ENCODE assay signal across 10 cellular contexts in genomic region chr1:172894345-172895049, GRCh38.
DNase-seq lines count a peak whose midpoint lies in the region; ATAC-seq, FAIRE-seq and TF ChIP-seq lines count a peak whose summit lies in the region.
"Had no signal": no experiment of that assay in that cellular context is flagged by ENCODE, and none has a peak within 500 bp of the region (broad histone marks: within the 10 kb centered on the region; RNA-seq: fewer than 3 reads in every experiment).

No MANE protein-coding gene starts in this region.

- peak overlapping the region; percentile 40 to 85 (median 72) for H3K4me3 Mint-ChIP-seq in CD4-positive, CD25-positive, alpha-beta regulatory T cell

- no peaks in the 10 kb centered on the region for H3K79me2 ChIP-seq in MM.1S (ENCODE audit: low read length)
- no peaks in the 10 kb centered on the region for H3K79me2 ChIP-seq in endothelial cell of umbilical vein (ENCODE audit: control insufficient read depth, insufficient read depth, low read length)

- dilution Hi-C loops in endothelial cell of umbilical vein (cut with MboI; ENCODE audit: extremely low pct_ligation_motif_present, low sequenced_read_pairs), result no loop called here

- H3K27ac ChIP-seq in CD4-positive, CD25-positive, alpha-beta regulatory T cell (ENCODE audit: insufficient read depth, low read length, poor library complexity, severe bottlenecking), result peak overlapping the region; percentile 30
- H3K27ac ChIP-seq in MM.1S (ENCODE audit: low read length) (no peak overlapping the region; the same call in 1 of the 2 replicates), endothelial cell of umbilical vein (ENCODE audit: insufficient read depth, low read depth, low read length) (peak overlapping the region; percentile 65)
- H3K27ac ChIP-seq: thoracic aorta had no signal

- H3K27me3 ChIP-seq in CD4-positive, CD25-positive, alpha-beta regulatory T cell (ENCODE audit: control insufficient read depth, insufficient read depth, low read length), result peaks cover 6% of the 10 kb centered on the region
- peaks cover 70% of the 10 kb centered on the region for H3K27me3 ChIP-seq in MM.1S (replicated peaks; ENCODE audit: insufficient read depth, low read length)
- no peaks in the 10 kb centered on the region for H3K27me3 ChIP-seq in endothelial cell of umbilical vein (ENCODE audit: control insufficient read depth in 2 of 2, insufficient read depth in 2 of 2, low read length in 2 of 2)
- H3K27me3 ChIP-seq in H7 (ENCODE audit: control insufficient read depth, insufficient read depth, low read length), result no peaks in the 10 kb centered on the region

- peak overlapping the region; percentile 55 for H3K4me2 ChIP-seq in MM.1S (ENCODE audit: low read depth, low read length)
- H3K4me2 ChIP-seq in endothelial cell of umbilical vein (ENCODE audit: insufficient read depth, low read length), result peak overlapping the region; percentile 61

- H3K4me1 ChIP-seq in CD4-positive, CD25-positive, alpha-beta regulatory T cell (ENCODE audit: control insufficient read depth, insufficient read depth, low read length, poor library complexity, severe bottlenecking), result peaks cover 19% of the 10 kb centered on the region
- H3K4me1 ChIP-seq in MM.1S (ENCODE audit: low read length), result peaks cover 19% of the 10 kb centered on the region
- H3K4me1 ChIP-seq in endothelial cell of umbilical vein (ENCODE audit: control insufficient read depth, extremely low read depth, insufficient read depth, low read length), result peaks cover 70% of the 10 kb centered on the region

- no peak for TF ChIP-seq CTCF in MM.1S (IDR thresholded peaks at IDR 0.05; ENCODE audit: low read length)
- TF ChIP-seq CTCF in endothelial cell of umbilical vein (IDR thresholded peaks at IDR 0.05; ENCODE audit: extremely low read depth in 1 of 2, insufficient read depth in 1 of 2, low read depth in 1 of 2, low read length in 2 of 2), result no peak

- FAIRE-seq in endothelial cell of umbilical vein (lab: Jason Lieb, UNC), result no peak

- peaks cover 0 to 6% (median 2%) of the 10 kb centered on the region in 7 donors for H3K9me3 Mint-ChIP-seq in CD4-positive, CD25-positive, alpha-beta regulatory T cell

- H3K9ac ChIP-seq in MM.1S (ENCODE audit: low read length), result no peak overlapping the region
- H3K9ac ChIP-seq in endothelial cell of umbilical vein (replicated peaks; ENCODE audit: extremely low read depth, insufficient read depth, low read length), result peak overlapping the region; percentile 45

- peak overlapping the region; percentile 77 to 97 (median 81) for H3K27ac Mint-ChIP-seq in CD4-positive, CD25-positive, alpha-beta regulatory T cell

- POLR2A ChIA-PET in endothelial cell of umbilical vein (lab: Charles Lee), result interaction anchor here (1.0 to 1.7 kb wide), 4 partner anchors 12 to 308 kb away, joined by 3 to 9 read pairs (median 4); partner anchors contain the start of gene TNFSF18

- intact Hi-C loops in endothelial cell of umbilical vein (cut with micrococcal nuclease), result no loop called here

- no peak for TF ChIP-seq POLR2A in endothelial cell of umbilical vein (IDR thresholded peaks at IDR 0.05; ENCODE audit: low read depth, low read length)

- H3K9me2 ChIP-seq in MM.1S (replicated peaks; ENCODE audit: insufficient read depth, low read length), result no peaks in the 10 kb centered on the region

- H3K4me3 ChIP-seq in CD4-positive, CD25-positive, alpha-beta regulatory T cell (ENCODE audit: low read depth, low read length), result peak overlapping the region; percentile 71
- H3K4me3 ChIP-seq in MM.1S (ENCODE audit: low read length) (peak overlapping the region; percentile 22), endothelial cell of umbilical vein (replicated peaks in 1 of 3; ENCODE audit: insufficient read depth in 1 of 3, low read depth in 1 of 3, low read length in 3 of 3) (no peak overlapping the region), H7 (ENCODE audit: insufficient read depth, low read depth, low read length) (no peak overlapping the region)
- H3K4me3 ChIP-seq: thoracic aorta had no signal

- H3K27me3 Mint-ChIP-seq in CD4-positive, CD25-positive, alpha-beta regulatory T cell, result peaks cover 42% of the 10 kb centered on the region

- H3K4me1 Mint-ChIP-seq in CD4-positive, CD25-positive, alpha-beta regulatory T cell, result peaks cover 12 to 29% (median 22%) of the 10 kb centered on the region in 4 donors

- peaks cover 17% of the 10 kb centered on the region; the same call in 1 of the 2 replicates for H3F3A ChIP-seq in MM.1S (ENCODE audit: insufficient read depth, low read length)

- no peaks in the 10 kb centered on the region for H3K9me3 ChIP-seq in CD4-positive, CD25-positive, alpha-beta regulatory T cell (ENCODE audit: control insufficient read depth in 2 of 2, low read length in 2 of 2)
- H3K9me3 ChIP-seq in MM.1S (replicated peaks; ENCODE audit: insufficient read depth, low read length) (no peaks in the 10 kb centered on the region), endothelial cell of umbilical vein (replicated peaks; ENCODE audit: control insufficient read depth, insufficient read depth, low read length) (no peaks in the 10 kb centered on the region)
- H3K9me3 ChIP-seq: thoracic aorta had no signal

- H3K36me3 Mint-ChIP-seq in CD4-positive, CD25-positive, alpha-beta regulatory T cell, result no peaks in the 10 kb centered on the region

- CTCF ChIA-PET in endothelial cell of umbilical vein (lab: Charles Lee), result interaction anchor here (0.8 to 4.6 kb wide), 12 partner anchors 12 to 308 kb away, joined by 3 to 21 read pairs (median 4); partner anchors contain the start of gene TNFSF18

- DNase-seq in CD4-positive, CD25-positive, alpha-beta regulatory T cell, result peak in 1 of 3 donors; percentile 46
- DNase-seq in MM.1S (peak; percentile 21), endothelial cell of umbilical vein (ENCODE audit: low read depth, low spot score) (no peak), NOMO-1 treated with dmso at 0.1 percent for 144 hours (lab: John Stamatoyannopoulos, UW; ENCODE audit: unreplicated experiment) (no peak), CD1c-positive myeloid dendritic cell (ENCODE audit: extremely low spot score) (no peak), NCI-H524 (lab: John Stamatoyannopoulos, UW) (no peak), H7 (no peak)
- DNase-seq: NCI-H1417 had no signal

- no peaks in the 10 kb centered on the region for H3K36me3 ChIP-seq in CD4-positive, CD25-positive, alpha-beta regulatory T cell (ENCODE audit: control insufficient read depth, insufficient read depth, low read length)
- H3K36me3 ChIP-seq in MM.1S (replicated peaks; ENCODE audit: insufficient read depth, low read length) (no peaks in the 10 kb centered on the region), endothelial cell of umbilical vein (ENCODE audit: control insufficient read depth in 2 of 2, extremely low read depth in 1 of 2, insufficient read depth in 2 of 2, low read length in 2 of 2) (no peaks in the 10 kb centered on the region), H7 (replicated peaks; ENCODE audit: control insufficient read depth, insufficient read depth, low read length) (no peaks in the 10 kb centered on the region)
- H3K36me3 ChIP-seq: thoracic aorta had no signal

- ATAC-seq in CD4-positive, CD25-positive, alpha-beta regulatory T cell (ENCODE audit: low read depth in 2 of 2), result peak; percentile 45 to 53
- ATAC-seq in GM19463 (IDR thresholded peaks at IDR 0.05; ENCODE audit: unreplicated experiment), result peak; percentile 25

- TSS peak; percentile 5 for BruUV-seq in endothelial cell of umbilical vein (replicated peaks; lab: Mats Ljungman, UMichigan)

- H4K20me1 ChIP-seq in MM.1S (ENCODE audit: insufficient read depth, low read length) (no peaks in the 10 kb centered on the region), endothelial cell of umbilical vein (replicated peaks; ENCODE audit: control insufficient read depth, extremely low read depth, insufficient read depth, low read length) (no peaks in the 10 kb centered on the region)

- H2AFZ ChIP-seq in MM.1S (ENCODE audit: low read length), result no peak overlapping the region
- no peak overlapping the region for H2AFZ ChIP-seq in endothelial cell of umbilical vein (ENCODE audit: low read depth, low read length)

- no peaks in the 10 kb centered on the region for H3K9me1 ChIP-seq in endothelial cell of umbilical vein (replicated peaks; ENCODE audit: control insufficient read depth, extremely low read depth, insufficient read depth, low read length)

TF ChIP-seq in endothelial cell of umbilical vein, 7 proteins besides CTCF, POLR2A, EP300 and RAD21:
- no peak for TF ChIP-seq MYC (IDR thresholded peaks at IDR 0.05; ENCODE audit: low read depth, low read length)
- no peak for TF ChIP-seq POLR2AphosphoS5 (IDR thresholded peaks at IDR 0.05; ENCODE audit: insufficient read depth, low read depth, low read length)
- TF ChIP-seq JUN (IDR thresholded peaks at IDR 0.05; ENCODE audit: borderline replicate concordance, insufficient read depth, insufficient read length, low read depth), result no peak
- no peak for TF ChIP-seq MAX (IDR thresholded peaks at IDR 0.05; ENCODE audit: insufficient read depth, insufficient read length)
- no peak for TF ChIP-seq EZH2 (IDR thresholded peaks at IDR 0.05; ENCODE audit: borderline replicate concordance, low read depth, low read length, severe bottlenecking)

Comparison
In these comparisons a context has a peak if more than half of its experiments do, and no peak if none do; other contexts are left out.
1. H3K4me3 ChIP-seq: peak in CD4-positive, CD25-positive, alpha-beta regulatory T cell (single experiment) and MM.1S (single experiment); none in endothelial cell of umbilical vein (0 of 3) and H7 (single experiment).